16 cellular contexts compared by ENCODE assay signal in genomic region chr7:33854951-33855350, GRCh38. TPM values are rescaled to one million over a fixed set of nuclear protein-coding genes. Genes with fewer than 3 reads are reported as not detected.
DNase-seq lines count a peak whose midpoint lies in the region; ATAC-seq and TF ChIP-seq lines count a peak whose summit lies in the region.
"Had no signal": no experiment of that assay in that cellular context is flagged by ENCODE, and none has a peak within 500 bp of the region (broad histone marks: within the 10 kb centered on the region; RNA-seq: fewer than 3 reads in every experiment).

No MANE protein-coding gene starts in this region.

- H2AK9ac ChIP-seq in IMR-90 (replicated peaks; ENCODE audit: low read depth, low read length, poor library complexity): no peak overlapping the region

- H2AFZ ChIP-seq in IMR-90 (replicated peaks; ENCODE audit: low read length, poor library complexity): no peak overlapping the region

- H3K9me3 ChIP-seq in IMR-90 (ENCODE audit: control insufficient read depth, insufficient read depth, low read length) (no peaks in the 10 kb centered on the region), adipocyte (ENCODE audit: control insufficient read depth, low read length) (no peaks in the 10 kb centered on the region)
- H3K9me3 ChIP-seq: esophagus squamous epithelium, vagina had no signal

- peak overlapping the region; percentile 84 for H3K14ac ChIP-seq in IMR-90 (replicated peaks; ENCODE audit: low read depth, low read length)

- peak overlapping the region; percentile 75 for H3K4ac ChIP-seq in IMR-90 (ENCODE audit: low read depth, low read length)

- no CpG with 5 or more reads among the region's 2 CpGs for WGBS in IMR-90 (ENCODE audit: extremely low coverage in 2 of 2, insufficient read length in 1 of 2), 2 experiments

- TF ChIP-seq RAD21 in IMR-90 (IDR thresholded peaks at IDR 0.05; ENCODE audit: low read length): no peak

- no peak for TF ChIP-seq POLR2A in IMR-90 (IDR thresholded peaks at IDR 0.05; ENCODE audit: low read depth, low read length)

- H3K79me1 ChIP-seq in IMR-90 (ENCODE audit: low read depth in 1 of 2, low read length in 2 of 2): no peaks in the 10 kb centered on the region

- H2BK15ac ChIP-seq in IMR-90 (ENCODE audit: low read depth, low read length): peak overlapping the region; percentile 46; the same call in 2 of the 3 replicates

- CTCF ChIA-PET in IMR-90 (lab: Yijun Ruan, JAX): interaction anchor here (1.1 to 2.0 kb wide), 3 partner anchors 31 to 78 kb away, joined by 3 to 6 read pairs (median 3); no protein-coding TSS in a partner anchor

- H3K4me3 ChIP-seq in IMR-90 (ENCODE audit: insufficient read depth, low read depth, low read length) (no peak overlapping the region), adipocyte (ENCODE audit: low read length) (no peak overlapping the region)
- H3K4me3 ChIP-seq: esophagus squamous epithelium, vagina had no signal

- intact Hi-C loops in IMR-90 (cut with micrococcal nuclease): no loop called here

- POLR2A ChIA-PET in IMR-90 (lab: Charles Lee; ENCODE audit: unreplicated experiment): no interaction called here

- no peak overlapping the region; the same call in 1 of the 2 replicates for H3K23ac ChIP-seq in IMR-90 (ENCODE audit: low read depth, low read length)

- peak overlapping the region; percentile 72; the same call in 1 of the 2 replicates for H3K4me2 ChIP-seq in IMR-90 (ENCODE audit: low read depth, low read length)

- H2AK5ac ChIP-seq in IMR-90 (ENCODE audit: low read depth, low read length): peak overlapping the region; percentile 44

- H3K4me1 ChIP-seq in IMR-90 (ENCODE audit: control insufficient read depth, insufficient read depth, low read length): peaks cover 9% of the 10 kb centered on the region
- H3K4me1 ChIP-seq in adipocyte (ENCODE audit: control insufficient read depth, insufficient read depth, low read length): peaks cover 26% of the 10 kb centered on the region
- H3K4me1 ChIP-seq: esophagus squamous epithelium, vagina had no signal

- in situ Hi-C loops in IMR-90 (cut with MboI; ENCODE audit: low sequenced_read_pairs): no loop called here

- peak overlapping the region; percentile 88 for H2BK20ac ChIP-seq in IMR-90 (ENCODE audit: low read depth, low read length)

- peaks cover 4% of the 10 kb centered on the region for H3K9me1 ChIP-seq in IMR-90 (ENCODE audit: insufficient read depth, low read length)

- H2BK120ac ChIP-seq in IMR-90 (ENCODE audit: low read depth, low read length): peak overlapping the region; percentile 84

- no peaks in the 10 kb centered on the region for H4K20me1 ChIP-seq in IMR-90 (ENCODE audit: insufficient read depth, low read length)

- TF ChIP-seq CTCF in IMR-90 (conservative IDR thresholded peaks at IDR 0.05; ENCODE audit: low read depth, low read length): no peak

- H3K27me3 ChIP-seq in IMR-90 (ENCODE audit: control insufficient read depth, insufficient read depth, low read length) (peaks cover 3% of the 10 kb centered on the region; the same call in 1 of the 2 replicates), adipocyte (replicated peaks; ENCODE audit: control insufficient read depth, insufficient read depth, low read length) (no peaks in the 10 kb centered on the region)
- H3K27me3 ChIP-seq: esophagus squamous epithelium, vagina had no signal

- dilution Hi-C loops in IMR-90 (cut with HindIII; ENCODE audit: low sequenced_read_pairs, unreplicated experiment): no loop called here

- H3K18ac ChIP-seq in IMR-90 (ENCODE audit: low read depth, low read length): peak overlapping the region; percentile 65; the same call in 1 of the 2 replicates

- H3K36me3 ChIP-seq in IMR-90 (ENCODE audit: control insufficient read depth, insufficient read depth, low read length): no peaks in the 10 kb centered on the region
- no peaks in the 10 kb centered on the region for H3K36me3 ChIP-seq in adipocyte (ENCODE audit: control insufficient read depth, insufficient read depth, low read length, severe bottlenecking)
- H3K36me3 ChIP-seq: esophagus squamous epithelium, vagina had no signal

- peak overlapping the region; percentile 31; the same call in 1 of the 2 replicates for H3K56ac ChIP-seq in IMR-90 (ENCODE audit: extremely low read depth, insufficient read depth, low read length)

- 0 out of 2 replicates have a peak overlapping the region, but pooled peaks have one; percentile 5 for H4K5ac ChIP-seq in IMR-90 (ENCODE audit: low read depth, low read length)

- H4K91ac ChIP-seq in IMR-90 (ENCODE audit: insufficient read depth, low read depth, low read length): peak overlapping the region; percentile 55; the same call in 1 of the 2 replicates

- no peak overlapping the region for H3K9ac ChIP-seq in IMR-90 (ENCODE audit: low read depth, low read length)
- no peak overlapping the region for H3K9ac ChIP-seq in adipocyte (ENCODE audit: low read length)

- H2BK5ac ChIP-seq in IMR-90 (ENCODE audit: low read depth, low read length, poor library complexity, severe bottlenecking): peak overlapping the region; percentile 58

- peak; percentile 91 for ATAC-seq in IMR-90 (ENCODE audit: low read depth)
- no peak for ATAC-seq in HG02623 (IDR thresholded peaks at IDR 0.05; ENCODE audit: unreplicated experiment)

- DNase-seq in AG08396 (ENCODE audit: low spot score) (peak; percentile 65), IMR-90 (peak; percentile 95), adipocyte (ENCODE audit: low read depth) (peak; percentile 36), iris pigment epithelial cell (ENCODE audit: low read depth) (peak; percentile 78), COR-L47 (lab: John Stamatoyannopoulos, UW) (no peak), epidermal melanocyte (ENCODE audit: insufficient read length, low spot score) (no peak), NCI-H1930 (lab: John Stamatoyannopoulos, UW) (no peak)
- DNase-seq: activated CD8-positive, alpha-beta memory T cell treated with anti-CD3 and anti-CD28 coated beads for 24 hours; activated naive CD4-positive, alpha-beta T cell treated with anti-CD3 and anti-CD28 coated beads, Interleukin-2, amount 50 U/mL, for 16 hours; DMS53; esophagus squamous epithelium; stimulated activated CD4-positive, alpha-beta T cell treated with anti-CD3 and anti-CD28 coated beads, Interleukin-4, amount 100 ng/mL, for 1 hour; stimulated activated naive CD4-positive, alpha-beta T cell; T-helper 9 cell had no signal

- BruUV-seq in IMR-90 (replicated peaks; lab: Mats Ljungman, UMichigan): no TSS peak

- H3K27ac ChIP-seq in IMR-90 (ENCODE audit: insufficient read depth, low read length): no peak overlapping the region
- H3K27ac ChIP-seq: esophagus squamous epithelium, vagina had no signal

- H4K8ac ChIP-seq in IMR-90 (ENCODE audit: low read depth in 2 of 2, low read length in 2 of 2): peak overlapping the region in 1 of 2 experiments; percentile 64; a peak in 1 of 4 replicates

TF ChIP-seq in IMR-90, 13 proteins besides CTCF, POLR2A, EP300 and RAD21:
- TF ChIP-seq FOS (IDR thresholded peaks at IDR 0.05; ENCODE audit: low read depth, low read length) (peak; percentile 77), RCOR1 (IDR thresholded peaks at IDR 0.05; ENCODE audit: insufficient replicate concordance, low read length) (peak; percentile 78), MAZ (IDR thresholded peaks at IDR 0.05; ENCODE audit: borderline replicate concordance, low read depth, low read length) (peak; percentile 78), SMC3 (IDR thresholded peaks at IDR 0.05; ENCODE audit: low read depth, low read length) (no peak), BHLHE40 (IDR thresholded peaks at IDR 0.05; ENCODE audit: low read depth, low read length) (peak; percentile 72; the same call in 1 of the 2 replicates), CHD1 (IDR thresholded peaks at IDR 0.05; ENCODE audit: low read depth, low read length) (no peak), RFX5 (IDR thresholded peaks at IDR 0.05; ENCODE audit: low read depth, low read length) (peak; percentile 30; the same call in 1 of the 2 replicates)

RNA-seq across cellular contexts. Expression of gene BMPER, which starts 50.4 kb away (rescaled TPM):
- 7.5 and 7.9 TPM in 2 replicates for total RNA-seq in IMR-90 (2012; rRNA removed)
- polyA plus RNA-seq in IMR-90 (2012; rRNA removed): 4.6 and 6.2 TPM in 2 replicates
- polyA plus RNA-seq in IMR-90 (2012; cell fraction: cytosol; rRNA removed): 4.7 and 5.8 TPM in 2 replicates
- polyA plus RNA-seq in IMR-90 (2012; cell fraction: nucleus; rRNA removed; ENCODE audit: low replicate concordance): 6.5 and 7.8 TPM in 2 replicates

Comparison
In these comparisons a context has a peak if more than half of its experiments do, and no peak if none do; other contexts are left out.
1. DNase-seq: peak in AG08396 (single experiment), IMR-90 (single experiment), adipocyte (single experiment) and iris pigment epithelial cell (single experiment); none in COR-L47 (single experiment), epidermal melanocyte (single experiment) and NCI-H1930 (0 of 2).